1 cellular context compared by ENCODE assay signal in genomic region chr20:56606174-56606945, GRCh38.
A peak's percentile ranks its signal among the peaks of the same experiment; 100 is the strongest.
TF ChIP-seq lines count a peak whose summit lies in the region.

No MANE protein-coding gene starts in this region.

TF ChIP-seq in HCT116, 20 proteins besides CTCF, POLR2A, EP300 and RAD21 (continued from another document):
- peak; percentile 13 for TF ChIP-seq ZBTB33 (IDR thresholded peaks at IDR 0.05; ENCODE audit: extremely low read depth, insufficient replicate concordance, low read length)
- TF ChIP-seq POLR2AphosphoS5 (IDR thresholded peaks at IDR 0.05; ENCODE audit: low read depth, low read length): peak; percentile 48; the same call in 1 of the 2 replicates
- TF ChIP-seq, protein P1, sequence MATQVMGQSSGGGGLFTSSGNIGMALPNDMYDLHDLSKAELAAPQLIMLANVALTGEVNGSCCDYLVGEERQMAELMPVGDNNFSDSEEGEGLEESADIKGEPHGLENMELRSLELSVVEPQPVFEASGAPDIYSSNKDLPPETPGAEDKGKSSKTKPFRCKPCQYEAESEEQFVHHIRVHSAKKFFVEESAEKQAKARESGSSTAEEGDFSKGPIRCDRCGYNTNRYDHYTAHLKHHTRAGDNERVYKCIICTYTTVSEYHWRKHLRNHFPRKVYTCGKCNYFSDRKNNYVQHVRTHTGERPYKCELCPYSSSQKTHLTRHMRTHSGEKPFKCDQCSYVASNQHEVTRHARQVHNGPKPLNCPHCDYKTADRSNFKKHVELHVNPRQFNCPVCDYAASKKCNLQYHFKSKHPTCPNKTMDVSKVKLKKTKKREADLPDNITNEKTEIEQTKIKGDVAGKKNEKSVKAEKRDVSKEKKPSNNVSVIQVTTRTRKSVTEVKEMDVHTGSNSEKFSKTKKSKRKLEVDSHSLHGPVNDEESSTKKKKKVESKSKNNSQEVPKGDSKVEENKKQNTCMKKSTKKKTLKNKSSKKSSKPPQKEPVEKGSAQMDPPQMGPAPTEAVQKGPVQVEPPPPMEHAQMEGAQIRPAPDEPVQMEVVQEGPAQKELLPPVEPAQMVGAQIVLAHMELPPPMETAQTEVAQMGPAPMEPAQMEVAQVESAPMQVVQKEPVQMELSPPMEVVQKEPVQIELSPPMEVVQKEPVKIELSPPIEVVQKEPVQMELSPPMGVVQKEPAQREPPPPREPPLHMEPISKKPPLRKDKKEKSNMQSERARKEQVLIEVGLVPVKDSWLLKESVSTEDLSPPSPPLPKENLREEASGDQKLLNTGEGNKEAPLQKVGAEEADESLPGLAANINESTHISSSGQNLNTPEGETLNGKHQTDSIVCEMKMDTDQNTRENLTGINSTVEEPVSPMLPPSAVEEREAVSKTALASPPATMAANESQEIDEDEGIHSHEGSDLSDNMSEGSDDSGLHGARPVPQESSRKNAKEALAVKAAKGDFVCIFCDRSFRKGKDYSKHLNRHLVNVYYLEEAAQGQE (IDR thresholded peaks at IDR 0.05; ENCODE audit: low read depth): no peak
- TF ChIP-seq, protein P2, sequence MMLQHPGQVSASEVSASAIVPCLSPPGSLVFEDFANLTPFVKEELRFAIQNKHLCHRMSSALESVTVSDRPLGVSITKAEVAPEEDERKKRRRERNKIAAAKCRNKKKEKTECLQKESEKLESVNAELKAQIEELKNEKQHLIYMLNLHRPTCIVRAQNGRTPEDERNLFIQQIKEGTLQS (IDR thresholded peaks at IDR 0.05): no peak
- TF ChIP-seq FOSL1 (IDR thresholded peaks at IDR 0.05; ENCODE audit: low read depth): peak; percentile 85
- TF ChIP-seq ELF1 (IDR thresholded peaks at IDR 0.05; ENCODE audit: borderline replicate concordance, low read depth): peak; percentile 85
- no peak for TF ChIP-seq EZH2 (IDR thresholded peaks at IDR 0.05)
